ENCODE assay signal across 34 cellular contexts in the genomic region with DNA sequence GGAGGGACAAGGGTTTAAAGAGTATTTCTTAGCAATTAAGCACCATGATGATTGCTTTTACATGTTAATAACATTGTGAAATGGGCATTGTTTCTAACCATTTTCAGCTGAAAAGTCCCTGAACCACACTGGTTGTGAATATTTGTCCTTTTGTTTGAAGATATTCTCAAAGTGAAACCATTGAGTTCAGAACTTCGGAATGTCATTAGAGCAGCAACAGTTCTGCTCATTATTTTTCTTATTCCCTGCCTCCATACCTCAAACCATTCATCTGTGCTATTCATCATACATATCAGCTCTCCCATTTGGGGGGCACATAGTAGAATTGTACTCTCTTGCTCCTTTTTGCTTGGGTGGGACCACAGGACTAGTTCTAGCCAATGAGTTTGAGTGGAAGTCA.
"Had no signal": no experiment of that assay in that cellular context is flagged by ENCODE, and none has a peak within 500 bp of the region (broad histone marks: within the 10 kb centered on the region; RNA-seq: fewer than 3 reads in every experiment).

No MANE protein-coding gene starts in this region.

- H3K4me1 ChIP-seq: ascending aorta, Peyer's patch had no signal

- H3K9me2 ChIP-seq: SK-N-SH had no signal

- H3K4me3 Mint-ChIP-seq: activated CD4-positive, alpha-beta T cell treated with anti-CD3 and anti-CD28 coated beads, Interleukin-2, amount 10 ng/mL, durations not matched to agents 24 days and 14 days; activated CD8-positive, alpha-beta T cell treated with anti-CD3 and anti-CD28 coated beads for 36 hours; activated naive CD4-positive, alpha-beta T cell treated with anti-CD3 and anti-CD28 coated beads, Interleukin-2, amount 50 U/mL, for 24 hours; activated naive CD8-positive, alpha-beta T cell treated with anti-CD3 and anti-CD28 coated beads, Interleukin-2, amount 10 ng/mL, durations not matched to agents 7 days and 5 days; brain; T-helper 1 cell treated with Interleukin-12 subunit alpha and Interleukin-12 subunit beta and Interleukin-4 antibody, amounts not matched to agents 30 μg/mL and 1 μg/mL, for 36 hours; T-helper 2 cell treated with Interferon-gamma antibody and Interleukin-4, amounts not matched to agents 5 μg/mL and 100 μg/mL, for 36 hours had no signal

- H3K27ac ChIP-seq: ascending aorta, Peyer's patch, SJSA1 had no signal

- H3K9me3 Mint-ChIP-seq: activated CD4-positive, alpha-beta T cell treated with anti-CD3 and anti-CD28 coated beads, Interleukin-2, amount 10 ng/mL, durations not matched to agents 24 days and 14 days; activated naive CD4-positive, alpha-beta T cell treated with anti-CD3 and anti-CD28 coated beads, Interleukin-2, amount 50 U/mL, for 24 hours had no signal

- H3K27me3 Mint-ChIP-seq: activated CD4-positive, alpha-beta T cell treated with anti-CD3 and anti-CD28 coated beads, Interleukin-2, amount 10 ng/mL, durations not matched to agents 24 days and 14 days; activated CD8-positive, alpha-beta T cell treated with anti-CD3 and anti-CD28 coated beads for 36 hours; activated naive CD4-positive, alpha-beta T cell treated with anti-CD3 and anti-CD28 coated beads, Interleukin-2, amount 50 U/mL, for 24 hours; activated naive CD8-positive, alpha-beta T cell treated with anti-CD3 and anti-CD28 coated beads, Interleukin-2, amount 10 ng/mL, durations not matched to agents 7 days and 5 days; brain had no signal

- H3K4me3 ChIP-seq: ascending aorta, MG63, Peyer's patch, SJSA1 had no signal

- ATAC-seq: activated CD8-positive, alpha-beta T cell treated with anti-CD3 and anti-CD28 coated beads for 36 hours; PC-3 had no signal

- H3K27ac Mint-ChIP-seq: activated CD4-positive, alpha-beta T cell treated with anti-CD3 and anti-CD28 coated beads, Interleukin-2, amount 10 ng/mL, durations not matched to agents 24 days and 14 days; activated CD8-positive, alpha-beta T cell treated with anti-CD3 and anti-CD28 coated beads for 36 hours; activated naive CD4-positive, alpha-beta T cell treated with anti-CD3 and anti-CD28 coated beads, Interleukin-2, amount 50 U/mL, for 24 hours; activated naive CD8-positive, alpha-beta T cell treated with anti-CD3 and anti-CD28 coated beads, Interleukin-2, amount 10 ng/mL, durations not matched to agents 7 days and 5 days; activated T-helper 2 cell treated with anti-CD3 and anti-CD28 coated beads, Interferon-gamma antibody, Interleukin-2, Interleukin-4, amounts not matched to agents 10 μg/mL and 5 μg/mL and 100 μg/mL, durations not matched to agents 14 hours and 24 hours and 36 hours; brain; T-helper 2 cell treated with Interferon-gamma antibody and Interleukin-4, amounts not matched to agents 5 μg/mL and 100 μg/mL, for 36 hours had no signal

- H3K9ac ChIP-seq: SK-N-SH had no signal

- H3K36me3 Mint-ChIP-seq: activated naive CD4-positive, alpha-beta T cell treated with anti-CD3 and anti-CD28 coated beads, Interleukin-2, amount 50 U/mL, for 24 hours; activated naive CD8-positive, alpha-beta T cell treated with anti-CD3 and anti-CD28 coated beads, Interleukin-2, amount 10 ng/mL, durations not matched to agents 7 days and 5 days; brain had no signal

- H3K4me1 Mint-ChIP-seq: activated CD4-positive, alpha-beta T cell treated with anti-CD3 and anti-CD28 coated beads, Interleukin-2, amount 10 ng/mL, durations not matched to agents 24 days and 14 days; activated naive CD4-positive, alpha-beta T cell treated with anti-CD3 and anti-CD28 coated beads, Interleukin-2, amount 50 U/mL, for 24 hours; activated naive CD8-positive, alpha-beta T cell treated with anti-CD3 and anti-CD28 coated beads, Interleukin-2, amount 10 ng/mL, durations not matched to agents 7 days and 5 days had no signal

- H3K27me3 ChIP-seq: ascending aorta, MG63, Peyer's patch, SJSA1 had no signal

- H3K36me3 ChIP-seq: ascending aorta, MG63, Peyer's patch had no signal

- H3K4me2 ChIP-seq: SK-N-SH had no signal

- FAIRE-seq: TTC549 had no signal

- DNase-seq: activated CD4-positive, alpha-beta T cell treated with anti-CD3 and anti-CD28 coated beads, Interleukin-2, amount 10 ng/mL, durations not matched to agents 24 days and 14 days; activated CD4-positive, alpha-beta T cell treated with anti-CD3 and anti-CD28 coated beads, Interleukin-2, amount 50 U/mL, for 4 hours; activated CD8-positive, alpha-beta T cell treated with anti-CD3 and anti-CD28 coated beads for 36 hours; activated gamma-delta T cell; activated naive CD4-positive, alpha-beta T cell treated with Interleukin-2 at 50 U/mL for 16 hours; activated naive CD8-positive, alpha-beta T cell treated with anti-CD3 and anti-CD28 coated beads, Interleukin-2, amount 10 ng/mL, durations not matched to agents 7 days and 5 days; activated T-cell treated with anti-CD3 and anti-CD28 coated beads, Interleukin-2, amount 50 U/mL, for 1 hour; amygdala; caudate nucleus; KG1; MG63; NCI-H1092 treated with DMSO at 0.1 percent for 48 hours; NCI-H1417 treated with DMSO at 0.1 percent for 48 hours; NCI-H187 treated with DMSO at 0.1 percent for 48 hours; NCI-H2081; NCI-H2171 treated with DMSO at 0.1 percent for 48 hours; NCI-H2227 treated with DMSO at 0.1 percent for 48 hours; NCI-H446; NCI-H510A treated with DMSO at 0.1 percent for 48 hours; NCI-H526 treated with DMSO at 0.1 percent for 48 hours; NCI-H82; PC-3; Peyer's patch; RPMI8226; SHP77 treated with DMSO at 0.1 percent for 48 hours; SK-N-SH had no signal

- H3K9me3 ChIP-seq: ascending aorta, MG63, Peyer's patch, SJSA1, SK-N-SH had no signal
